Comparison of ENCODE assay signal across 8 cellular contexts in the genomic region with DNA sequence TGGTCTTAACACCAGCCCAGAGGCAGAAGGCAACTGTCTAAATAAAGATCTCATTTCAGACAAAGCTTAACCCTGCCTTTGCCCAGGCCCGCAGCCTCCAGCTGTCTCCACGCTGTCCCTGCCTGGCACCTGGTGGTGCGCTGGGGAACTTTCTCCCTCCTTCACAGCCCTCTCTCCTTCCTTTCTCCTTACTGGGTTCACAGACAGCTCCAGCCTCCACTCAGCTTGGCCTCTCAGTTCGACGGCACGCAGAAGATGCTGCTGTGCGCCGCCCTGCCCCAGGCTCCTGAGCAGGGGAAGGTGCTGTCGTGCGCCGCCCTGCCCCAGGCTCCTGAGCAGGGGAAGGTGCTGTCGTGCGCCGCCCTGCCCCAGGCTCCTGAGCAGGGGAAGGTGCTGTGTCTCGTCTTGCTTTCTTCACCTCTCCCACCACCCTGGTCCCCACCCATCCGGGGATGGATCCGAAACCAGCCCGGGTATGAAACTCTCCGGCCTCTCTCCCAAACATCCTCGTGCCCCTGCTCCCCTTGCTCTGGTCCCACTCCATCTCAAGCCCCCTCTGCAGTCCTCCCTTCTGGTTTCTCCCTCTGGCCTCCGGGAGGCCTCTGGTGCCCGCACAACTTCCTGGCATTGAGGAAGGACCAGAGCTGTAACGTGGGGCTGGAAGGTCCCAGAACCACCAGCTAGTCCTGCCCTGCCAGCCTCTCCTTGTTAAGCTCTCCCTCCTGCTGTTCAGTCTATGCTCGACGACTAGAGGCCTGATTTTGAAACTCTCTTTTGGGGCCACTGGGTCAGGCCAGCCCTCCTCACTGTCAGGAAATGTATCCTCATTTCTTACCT. TPM values are rescaled to one million over a fixed set of nuclear protein-coding genes. Genes with fewer than 3 reads are reported as not detected.
A peak's percentile ranks its signal among the peaks of the same experiment; 100 is the strongest.
DNase-seq lines count a peak whose midpoint lies in the region; ATAC-seq and TF ChIP-seq lines count a peak whose summit lies in the region.

No MANE protein-coding gene starts in this region.

- H3K4me3 Mint-ChIP-seq in activated naive CD8-positive, alpha-beta T cell treated with anti-CD3 and anti-CD28 coated beads, Interleukin-2, amount 50 U/mL, for 24 hours = no peak overlapping the region
- no peak overlapping the region for H3K4me3 Mint-ChIP-seq in mesothelial cell of epicardium

- peak; percentile 55 for DNase-seq in COLO668 (lab: John Stamatoyannopoulos, UW; ENCODE audit: unreplicated experiment)
- peak; percentile 86 for DNase-seq in NCI-H1092 treated with DMSO at 0.1 percent for 48 hours (lab: John Stamatoyannopoulos, UW)
- DNase-seq in activated naive CD8-positive, alpha-beta T cell treated with anti-CD3 and anti-CD28 coated beads, Interleukin-2, amount 50 U/mL, for 24 hours = no peak
- DNase-seq in mesothelial cell of epicardium (ENCODE audit: low spot score in 2 of 2, unreplicated experiment in 2 of 2) = no peak
- DNase-seq in occipital lobe (lab: John Stamatoyannopoulos, UW) = no peak
- DNase-seq in stimulated activated CD4-positive, alpha-beta T cell treated with anti-CD3 and anti-CD28 coated beads, Interleukin-2, amount 100 ng/mL, for 48 hours = no peak
- no peak for DNase-seq in central memory CD4-positive, alpha-beta T cell

- H3K36me3 Mint-ChIP-seq in activated naive CD8-positive, alpha-beta T cell treated with anti-CD3 and anti-CD28 coated beads, Interleukin-2, amount 50 U/mL, for 24 hours (ENCODE audit: low read depth) = no peaks in the 10 kb centered on the region
- no peaks in the 10 kb centered on the region for H3K36me3 Mint-ChIP-seq in mesothelial cell of epicardium

- H3K27me3 Mint-ChIP-seq in activated naive CD8-positive, alpha-beta T cell treated with anti-CD3 and anti-CD28 coated beads, Interleukin-2, amount 50 U/mL, for 24 hours = peaks cover 18% of the 10 kb centered on the region
- peaks cover 39% of the 10 kb centered on the region for H3K27me3 Mint-ChIP-seq in mesothelial cell of epicardium (ENCODE audit: low read depth)

- no peak overlapping the region for H3K27ac Mint-ChIP-seq in activated naive CD8-positive, alpha-beta T cell treated with anti-CD3 and anti-CD28 coated beads, Interleukin-2, amount 50 U/mL, for 24 hours
- no peak overlapping the region for H3K27ac Mint-ChIP-seq in mesothelial cell of epicardium

- peak; percentile 33 for TF ChIP-seq CTCF in mesothelial cell of epicardium (IDR thresholded peaks at IDR 0.05; ENCODE audit: unreplicated experiment)

- ATAC-seq in activated naive CD8-positive, alpha-beta T cell treated with anti-CD3 and anti-CD28 coated beads, Interleukin-2, amount 50 U/mL, for 24 hours = peak; percentile 30
- ATAC-seq in GM21360 (IDR thresholded peaks at IDR 0.05; ENCODE audit: unreplicated experiment) = no peak

- H3K4me1 Mint-ChIP-seq in activated naive CD8-positive, alpha-beta T cell treated with anti-CD3 and anti-CD28 coated beads, Interleukin-2, amount 50 U/mL, for 24 hours = peaks cover 3% of the 10 kb centered on the region
- peaks cover 10% of the 10 kb centered on the region for H3K4me1 Mint-ChIP-seq in mesothelial cell of epicardium

- H3K9me3 Mint-ChIP-seq in activated naive CD8-positive, alpha-beta T cell treated with anti-CD3 and anti-CD28 coated beads, Interleukin-2, amount 50 U/mL, for 24 hours = no peaks in the 10 kb centered on the region
- H3K9me3 Mint-ChIP-seq in mesothelial cell of epicardium = no peaks in the 10 kb centered on the region

RNA-seq across cellular contexts. Expression of gene JAM3, which starts 22.9 kb away (rescaled TPM):
- total RNA-seq in mesothelial cell of epicardium (36.2 to 39.3 TPM (median 37.6 TPM) in 3 replicates), occipital lobe (41.8 TPM)

Comparison
In these comparisons a context has a peak if more than half of its experiments do, and no peak if none do; other contexts are left out.
1. DNase-seq: peak in COLO668 (single experiment) and NCI-H1092 treated with DMSO at 0.1 percent for 48 hours (single experiment); none in activated naive CD8-positive, alpha-beta T cell treated with anti-CD3 and anti-CD28 coated beads, Interleukin-2, amount 50 U/mL, for 24 hours (single experiment), mesothelial cell of epicardium (0 of 2), occipital lobe (single experiment), stimulated activated CD4-positive, alpha-beta T cell treated with anti-CD3 and anti-CD28 coated beads, Interleukin-2, amount 100 ng/mL, for 48 hours (0 of 2) and central memory CD4-positive, alpha-beta T cell (single experiment).